19 cellular contexts compared by ENCODE assay signal in the genomic region with DNA sequence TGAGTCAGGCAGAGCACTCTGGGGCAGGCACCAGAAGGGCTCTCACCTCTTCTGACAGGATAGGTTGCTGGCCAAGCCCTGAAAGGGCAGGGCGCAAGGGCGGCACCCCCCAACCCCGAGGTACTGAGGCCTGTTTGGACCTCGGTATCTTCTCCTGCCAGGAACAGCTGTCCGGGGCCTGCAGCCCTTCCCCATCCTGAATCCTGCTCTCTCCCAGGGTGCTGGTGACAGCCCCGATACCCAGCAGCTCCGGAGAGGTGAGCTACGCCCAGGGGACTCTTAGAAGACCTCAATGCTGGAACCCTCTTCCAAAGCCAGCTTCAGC.
"Had no signal": no experiment of that assay in that cellular context is flagged by ENCODE, and none has a peak within 500 bp of the region (broad histone marks: within the 10 kb centered on the region; RNA-seq: fewer than 3 reads in every experiment).

No MANE protein-coding gene starts in this region.

- H3K27me3 ChIP-seq: body of pancreas, ovary, upper lobe of left lung had no signal

- H3K36me3 Mint-ChIP-seq: activated CD4-positive, alpha-beta memory T cell treated with anti-CD3 and anti-CD28 coated beads for 36 hours; activated naive CD4-positive, alpha-beta T cell treated with anti-CD3 and anti-CD28 coated beads, Interleukin-2, amount 10 ng/mL, durations not matched to agents 7 days and 5 days; naive thymus-derived CD4-positive, alpha-beta T cell had no signal

- ATAC-seq: activated T-cell treated with anti-CD3 and anti-CD28 coated beads, Interleukin-2, amount 50 U/mL, for 72 hours; body of pancreas; left colon; naive thymus-derived CD4-positive, alpha-beta T cell had no signal

- FAIRE-seq: islet of Langerhans had no signal

- H3K9me3 Mint-ChIP-seq: activated CD4-positive, alpha-beta memory T cell treated with anti-CD3 and anti-CD28 coated beads for 36 hours; activated naive CD4-positive, alpha-beta T cell treated with anti-CD3 and anti-CD28 coated beads, Interleukin-2, amount 10 ng/mL, durations not matched to agents 7 days and 5 days; activated T-cell treated with anti-CD3 and anti-CD28 coated beads, Interleukin-2, amount 50 U/mL, for 72 hours had no signal

- DNase-seq: activated CD4-positive, alpha-beta memory T cell treated with anti-CD3 and anti-CD28 coated beads for 36 hours; activated CD4-positive, alpha-beta T cell treated with anti-CD3 and anti-CD28 coated beads for 48 hours; activated effector memory CD4-positive, alpha-beta T cell treated with anti-CD3 and anti-CD28 coated beads, Interleukin-2, amount 50 U/mL, for 16 hours; activated naive CD4-positive, alpha-beta T cell treated with anti-CD3 and anti-CD28 coated beads, Interleukin-2, amount 10 ng/mL, durations not matched to agents 7 days and 5 days; activated T-cell treated with anti-CD3 and anti-CD28 coated beads, Interleukin-2, amount 50 U/mL, for 72 hours; dermis blood vessel endothelial cell; effector CD8-positive, alpha-beta T cell; erythroblast; lower lobe of right lung; naive thymus-derived CD4-positive, alpha-beta T cell; stimulated activated CD4-positive, alpha-beta T cell treated with anti-CD3 and anti-CD28 coated beads, Interleukin-4, amount 100 ng/mL, for 24 hours; stimulated activated naive CD4-positive, alpha-beta T cell treated with Interleukin-2 at 50 U/mL for 16 hours had no signal

- H3K4me1 ChIP-seq: body of pancreas, lower lobe of right lung, prostate gland, upper lobe of left lung had no signal

- H3K9me3 ChIP-seq: body of pancreas, lower lobe of right lung, ovary, prostate gland, thoracic aorta, upper lobe of left lung had no signal

- H3K27ac Mint-ChIP-seq: activated CD4-positive, alpha-beta memory T cell treated with anti-CD3 and anti-CD28 coated beads for 36 hours; activated naive CD4-positive, alpha-beta T cell treated with anti-CD3 and anti-CD28 coated beads, Interleukin-2, amount 10 ng/mL, durations not matched to agents 7 days and 5 days; activated T-cell treated with anti-CD3 and anti-CD28 coated beads, Interleukin-2, amount 50 U/mL, for 72 hours; naive thymus-derived CD4-positive, alpha-beta T cell had no signal

- H3K36me3 ChIP-seq: lower lobe of right lung, ovary, prostate gland, thoracic aorta, upper lobe of left lung had no signal

- H3K27ac ChIP-seq: body of pancreas, lower lobe of right lung, ovary, prostate gland, thoracic aorta, upper lobe of left lung had no signal

- H3K4me3 Mint-ChIP-seq: activated CD4-positive, alpha-beta memory T cell treated with anti-CD3 and anti-CD28 coated beads for 36 hours; activated naive CD4-positive, alpha-beta T cell treated with anti-CD3 and anti-CD28 coated beads, Interleukin-2, amount 10 ng/mL, durations not matched to agents 7 days and 5 days; activated T-cell treated with anti-CD3 and anti-CD28 coated beads, Interleukin-2, amount 50 U/mL, for 72 hours; naive thymus-derived CD4-positive, alpha-beta T cell had no signal

- H3K4me3 ChIP-seq: body of pancreas, lower lobe of right lung, ovary, prostate gland, thoracic aorta, upper lobe of left lung had no signal

- H3K4me1 Mint-ChIP-seq: activated naive CD4-positive, alpha-beta T cell treated with anti-CD3 and anti-CD28 coated beads, Interleukin-2, amount 10 ng/mL, durations not matched to agents 7 days and 5 days; naive thymus-derived CD4-positive, alpha-beta T cell had no signal

- H3K27me3 Mint-ChIP-seq: naive thymus-derived CD4-positive, alpha-beta T cell had no signal
